In genomic region chr10:43013065-43013464, GRCh38 we compare ENCODE assay signal across 23 cellular contexts.
DNase-seq lines count a peak whose midpoint lies in the region; ATAC-seq and TF ChIP-seq lines count a peak whose summit lies in the region.
"Had no signal": no experiment of that assay in that cellular context is flagged by ENCODE, and none has a peak within 500 bp of the region (broad histone marks: within the 10 kb centered on the region; RNA-seq: fewer than 3 reads in every experiment).

No MANE protein-coding gene starts in this region.

- POLR2A ChIA-PET in WTC11 (lab: Charles Lee) = no interaction called here

- peaks cover 65% of the 10 kb centered on the region for H3K36me3 Mint-ChIP-seq in WTC11
- H3K36me3 Mint-ChIP-seq in activated naive CD8-positive, alpha-beta T cell treated with anti-CD3 and anti-CD28 coated beads, Interleukin-2, amount 50 U/mL, for 24 hours (ENCODE audit: low read depth) = no peaks in the 10 kb centered on the region
- H3K36me3 Mint-ChIP-seq: CD4-positive, CD25-positive, alpha-beta regulatory T cell; mesothelial cell of epicardium; naive B cell; stimulated activated naive B cell treated with anti-CD40 and anti-IgM and Interleukin-4, amounts not matched to agents 10 μg/mL and 1 μg/mL and 100 μg/mL, for 72 hours had no signal

- peaks cover 62% of the 10 kb centered on the region for H3K4me1 Mint-ChIP-seq in WTC11
- H3K4me1 Mint-ChIP-seq in activated naive CD8-positive, alpha-beta T cell treated with anti-CD3 and anti-CD28 coated beads, Interleukin-2, amount 50 U/mL, for 24 hours = no peaks in the 10 kb centered on the region
- H3K4me1 Mint-ChIP-seq: CD4-positive, CD25-positive, alpha-beta regulatory T cell; mesothelial cell of epicardium; naive B cell; stimulated activated naive B cell treated with anti-CD40 and anti-IgM and Interleukin-4, amounts not matched to agents 10 μg/mL and 1 μg/mL and 100 μg/mL, for 72 hours had no signal

- TF ChIP-seq CTCF in WTC11 (IDR thresholded peaks at IDR 0.05) = no peak

- CTCF ChIA-PET in WTC11 (lab: Charles Lee) = interaction anchor here (1.2 kb wide), 2 partner anchors 11 to 62 kb away, joined by 3 to 4 read pairs; no protein-coding TSS in a partner anchor

- H3K9me3 Mint-ChIP-seq in WTC11 = peaks cover 63% of the 10 kb centered on the region
- no peaks in the 10 kb centered on the region for H3K9me3 Mint-ChIP-seq in activated naive CD8-positive, alpha-beta T cell treated with anti-CD3 and anti-CD28 coated beads, Interleukin-2, amount 50 U/mL, for 24 hours

- peak overlapping the region; percentile 99 for H3K27ac Mint-ChIP-seq in WTC11
- no peak overlapping the region for H3K27ac Mint-ChIP-seq in activated naive CD8-positive, alpha-beta T cell treated with anti-CD3 and anti-CD28 coated beads, Interleukin-2, amount 50 U/mL, for 24 hours
- H3K27ac Mint-ChIP-seq: CD4-positive, CD25-positive, alpha-beta regulatory T cell; mesothelial cell of epicardium; naive B cell; stimulated activated naive B cell treated with anti-CD40 and anti-IgM and Interleukin-4, amounts not matched to agents 10 μg/mL and 1 μg/mL and 100 μg/mL, for 72 hours had no signal

- peaks cover 3% of the 10 kb centered on the region; the same call in 1 of the 2 replicates for H3K27me3 Mint-ChIP-seq in WTC11 (ENCODE audit: low read depth)
- no peaks in the 10 kb centered on the region for H3K27me3 Mint-ChIP-seq in activated naive CD8-positive, alpha-beta T cell treated with anti-CD3 and anti-CD28 coated beads, Interleukin-2, amount 50 U/mL, for 24 hours
- H3K27me3 Mint-ChIP-seq: stimulated activated naive B cell treated with anti-CD40 and anti-IgM and Interleukin-4, amounts not matched to agents 10 μg/mL and 1 μg/mL and 100 μg/mL, for 72 hours had no signal

- ATAC-seq in WTC11 (no peak), esophagus mucosa (no peak), GM21737 (IDR thresholded peaks at IDR 0.05; ENCODE audit: unreplicated experiment) (no peak)
- ATAC-seq in activated naive CD8-positive, alpha-beta T cell treated with anti-CD3 and anti-CD28 coated beads, Interleukin-2, amount 50 U/mL, for 24 hours = no peak
- ATAC-seq: gastroesophageal sphincter; HepG2; left ventricle myocardium superior; psoas muscle; stimulated activated naive B cell treated with anti-CD40 and anti-IgM and Interleukin-4, amounts not matched to agents 10 μg/mL and 1 μg/mL and 100 μg/mL, for 72 hours had no signal

- no peak overlapping the region for H3K4me3 Mint-ChIP-seq in WTC11
- H3K4me3 Mint-ChIP-seq in activated naive CD8-positive, alpha-beta T cell treated with anti-CD3 and anti-CD28 coated beads, Interleukin-2, amount 50 U/mL, for 24 hours = no peak overlapping the region
- H3K4me3 Mint-ChIP-seq: CD4-positive, CD25-positive, alpha-beta regulatory T cell; mesothelial cell of epicardium; naive B cell; stimulated activated naive B cell treated with anti-CD40 and anti-IgM and Interleukin-4, amounts not matched to agents 10 μg/mL and 1 μg/mL and 100 μg/mL, for 72 hours had no signal

- DNase-seq in SKM-1 (lab: John Stamatoyannopoulos, UW; ENCODE audit: unreplicated experiment) (peak; percentile 10), SKM-1 treated with dmso at 0.1 percent for 144 hours (lab: John Stamatoyannopoulos, UW; ENCODE audit: unreplicated experiment) (no peak), MV-4-11 (lab: John Stamatoyannopoulos, UW) (peak; percentile 83), WTC11 (ENCODE audit: low spot score) (no peak), H4 (ENCODE audit: low spot score) (no peak)
- no peak for DNase-seq in activated naive CD8-positive, alpha-beta T cell treated with anti-CD3 and anti-CD28 coated beads, Interleukin-2, amount 50 U/mL, for 24 hours
- DNase-seq: activated CD4-positive, alpha-beta T cell treated with anti-CD3 and anti-CD28 coated beads for 48 hours; activated CD8-positive, alpha-beta memory T cell treated with anti-CD3 and anti-CD28 coated beads for 24 hours; activated gamma-delta T cell; CD4-positive, CD25-positive, alpha-beta regulatory T cell; hypothalamus; left ventricle myocardium superior; naive B cell; NCI-H1092 treated with DMSO at 0.1 percent for 48 hours; NCI-H187 treated with DMSO at 0.1 percent for 48 hours; psoas muscle; stimulated activated CD4-positive, alpha-beta T cell treated with anti-CD3 and anti-CD28 coated beads, Interleukin-4, amount 100 ng/mL, for 4 hours; stimulated activated naive B cell treated with anti-CD40 and anti-IgM and Interleukin-4, amounts not matched to agents 10 μg/mL and 1 μg/mL and 100 μg/mL, for 72 hours had no signal

TF ChIP-seq in WTC11, 78 proteins besides CTCF, POLR2A, EP300 and RAD21:
- TF ChIP-seq CBFB (CRISPR knock-in tag; IDR thresholded peaks at IDR 0.05; ENCODE audit: low read depth) (no peak), ATF2 (CRISPR knock-in tag; IDR thresholded peaks at IDR 0.05; ENCODE audit: borderline replicate concordance, low read depth) (no peak), SMAD4 (CRISPR knock-in tag; IDR thresholded peaks at IDR 0.05) (no peak), ESRRA (CRISPR knock-in tag; IDR thresholded peaks at IDR 0.05; ENCODE audit: borderline replicate concordance) (no peak), GTF2I (CRISPR knock-in tag; conservative IDR thresholded peaks at IDR 0.05) (no peak), HMGXB4 (CRISPR knock-in tag; IDR thresholded peaks at IDR 0.05) (no peak), ZNF425 (CRISPR knock-in tag; conservative IDR thresholded peaks at IDR 0.05) (no peak), ZNF138 (CRISPR knock-in tag; conservative IDR thresholded peaks at IDR 0.05) (no peak), CREB1 (CRISPR knock-in tag; IDR thresholded peaks at IDR 0.05) (no peak), EMX1 (CRISPR knock-in tag; IDR thresholded peaks at IDR 0.05) (no peak)

Comparison
In these comparisons a context has a peak if more than half of its experiments do, and no peak if none do; other contexts are left out.
1. DNase-seq: peak in SKM-1 (single experiment) and MV-4-11 (single experiment); none in SKM-1 treated with dmso at 0.1 percent for 144 hours (single experiment), WTC11 (single experiment), H4 (single experiment) and activated naive CD8-positive, alpha-beta T cell treated with anti-CD3 and anti-CD28 coated beads, Interleukin-2, amount 50 U/mL, for 24 hours (single experiment).